Comparison of ENCODE assay signal across 12 cellular contexts in genomic region chr14:81172353-81172752, GRCh38. TPM values are rescaled to one million over a fixed set of nuclear protein-coding genes. Genes with fewer than 3 reads are reported as not detected.
DNase-seq lines count a peak whose midpoint lies in the region; ATAC-seq, FAIRE-seq and TF ChIP-seq lines count a peak whose summit lies in the region.
"Had no signal": no experiment of that assay in that cellular context is flagged by ENCODE, and none has a peak within 500 bp of the region (broad histone marks: within the 10 kb centered on the region; RNA-seq: fewer than 3 reads in every experiment).

No MANE protein-coding gene starts in this region.

- TF ChIP-seq EP300 in suprapubic skin (IDR thresholded peaks at IDR 0.05), result no peak

- H3K27me3 ChIP-seq in suprapubic skin, result no peaks in the 10 kb centered on the region
- H3K27me3 ChIP-seq: heart left ventricle, vagina had no signal

- peak; percentile 27 for ATAC-seq in GM21360 (IDR thresholded peaks at IDR 0.05; ENCODE audit: unreplicated experiment)
- peak; percentile 44 for ATAC-seq in HG03342 (IDR thresholded peaks at IDR 0.05; ENCODE audit: unreplicated experiment)
- ATAC-seq: heart left ventricle had no signal

- TF ChIP-seq CTCF in suprapubic skin (IDR thresholded peaks at IDR 0.05) (no peak), lower leg skin (IDR thresholded peaks at IDR 0.05) (no peak)

- no peak overlapping the region for H3K27ac ChIP-seq in suprapubic skin
- H3K27ac ChIP-seq: heart left ventricle, vagina had no signal

- DNase-seq in GM12891 (ENCODE audit: insufficient read length, low spot score) (no peak), fibroblast of gingiva (ENCODE audit: low read depth) (peak; percentile 54), DMS 273 (lab: John Stamatoyannopoulos, UW; ENCODE audit: unreplicated experiment) (no peak), NCI-H1417 (lab: John Stamatoyannopoulos, UW) (no peak), suprapubic skin (ENCODE audit: low spot score in 2 of 2) (no peak), lower leg skin (ENCODE audit: low spot score in 2 of 2) (no peak)
- DNase-seq: heart left ventricle, NCI-H187, retina had no signal

- no peaks in the 10 kb centered on the region for H3K9me3 ChIP-seq in suprapubic skin
- H3K9me3 ChIP-seq: heart left ventricle, vagina had no signal

- intact Hi-C loops in lower leg skin (cut with DNase I; ENCODE audit: low total_unique reads), result loop anchor here (10.0 kb wide), 1 partner anchor 178 kb away; no protein-coding TSS in a partner anchor

- FAIRE-seq in GM12891 (lab: Jason Lieb, UNC), result peak; percentile 13

- TF ChIP-seq POLR2A in GM12891 (IDR thresholded peaks at IDR 0.05; ENCODE audit: low read depth, low read length) (no peak), suprapubic skin (IDR thresholded peaks at IDR 0.05) (no peak), lower leg skin (IDR thresholded peaks at IDR 0.05) (no peak)

- peaks cover 20% of the 10 kb centered on the region for H3K4me1 ChIP-seq in suprapubic skin

- H3K36me3 ChIP-seq in suprapubic skin, result no peaks in the 10 kb centered on the region
- H3K36me3 ChIP-seq: heart left ventricle, vagina had no signal

- WGBS in suprapubic skin, result 67% methylated on average over 2 of the region's 2 CpGs
- WGBS in lower leg skin, 2 donors, result 64 to 67% methylated on average over 2 of the region's 2 CpGs

- H3K4me3 ChIP-seq in suprapubic skin, result no peak overlapping the region
- H3K4me3 ChIP-seq in lower leg skin (ENCODE audit: low read depth, poor library complexity, severe bottlenecking), result no peak overlapping the region
- H3K4me3 ChIP-seq: heart left ventricle, vagina had no signal

TF ChIP-seq in GM12891, 5 proteins besides CTCF, POLR2A, EP300 and RAD21:
- TF ChIP-seq PAX5 (IDR thresholded peaks at IDR 0.05; ENCODE audit: insufficient read depth, low read length, severe bottlenecking) (no peak), SPI1 (IDR thresholded peaks at IDR 0.05; ENCODE audit: low read depth, low read length) (peak; percentile 73), POLR2AphosphoS5 (IDR thresholded peaks at IDR 0.05; ENCODE audit: low read depth, low read length) (no peak), POU2F2 (IDR thresholded peaks at IDR 0.05; ENCODE audit: low read depth, low read length) (no peak), TAF1 (IDR thresholded peaks at IDR 0.05; ENCODE audit: low read depth, low read length) (no peak)

RNA-seq across cellular contexts. Expression of gene GTF2A1, which starts 48.4 kb away (rescaled TPM):
- 7.8 TPM for polyA plus RNA-seq in GM12891 (2012; ENCODE audit: low read depth, missing spikeins)
- 10 to 100 TPM; 27.7 to 50.0 (median 35.6) TPM for total RNA-seq in suprapubic skin
- 10 to 100 TPM; 32.1 to 39.7 (median 35.5) TPM for total RNA-seq in lower leg skin
